ENCODE assay signal across 24 cellular contexts in the genomic region with DNA sequence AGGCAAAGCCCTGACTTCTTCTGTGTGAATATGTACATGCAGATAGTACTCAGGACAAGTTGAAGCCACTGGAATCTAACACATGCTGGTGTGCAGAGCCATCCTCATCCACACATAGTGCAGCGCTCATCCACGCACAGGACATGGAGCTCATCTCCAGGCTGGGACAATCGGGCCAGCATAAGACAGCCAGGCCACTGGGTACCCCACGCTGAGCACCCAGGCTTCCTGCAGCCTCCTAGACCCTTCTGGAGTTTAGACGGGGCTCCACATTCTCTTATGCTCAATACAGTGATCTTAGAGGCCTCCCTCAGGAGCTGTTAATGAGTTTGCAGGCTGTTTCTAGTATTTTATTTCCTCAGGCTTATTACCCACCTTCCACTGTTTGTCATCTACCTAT.
"Had no signal": no experiment of that assay in that cellular context is flagged by ENCODE, and none has a peak within 500 bp of the region (broad histone marks: within the 10 kb centered on the region; RNA-seq: fewer than 3 reads in every experiment).

No MANE protein-coding gene starts in this region.

- H3K9me3 ChIP-seq: adrenal gland, gastroesophageal sphincter had no signal

- DNase-seq: activated CD4-positive, alpha-beta T cell treated with anti-CD3 and anti-CD28 coated beads for 4 hours; activated CD4-positive, alpha-beta T cell treated with anti-CD3 and anti-CD28 coated beads, Interleukin-2, amount 50 U/mL, for 4 hours; activated effector memory CD4-positive, alpha-beta T cell treated with Interleukin-2 at 50 U/mL for 16 hours; activated naive CD4-positive, alpha-beta T cell treated with anti-CD3 and anti-CD28 coated beads for 36 hours; activated naive CD8-positive, alpha-beta T cell treated with anti-CD3 and anti-CD28 coated beads for 36 hours; activated T-cell treated with anti-CD3 and anti-CD28 coated beads for 4 hours; brain microvascular endothelial cell; caudate nucleus; cortex of kidney; effector memory CD8-positive, alpha-beta T cell; left colon; stimulated activated CD4-positive, alpha-beta T cell treated with anti-CD3 and anti-CD28 coated beads, Interleukin-4, amount 100 ng/mL, for 24 hours; stimulated activated naive CD8-positive, alpha-beta T cell treated with anti-CD3 and anti-CD28 coated beads, Interleukin-15, amount 100 ng/mL, for 72 hours; substantia nigra; SW 1271; T-helper 9 cell had no signal

- H3K27ac ChIP-seq: adrenal gland, brain microvascular endothelial cell, gastroesophageal sphincter, hepatocyte, skin epidermis, VCaP had no signal

- H3K4me1 ChIP-seq: gastroesophageal sphincter had no signal

- H3K27me3 ChIP-seq: adrenal gland, brain microvascular endothelial cell, gastroesophageal sphincter, hepatocyte had no signal

- ATAC-seq: effector memory CD8-positive, alpha-beta T cell; gastroesophageal sphincter; sciatic nerve; stimulated activated memory B cell treated with anti-CD40 and anti-IgM and Interleukin-4, amounts not matched to agents 10 μg/mL and 1 μg/mL and 100 μg/mL, for 72 hours; stimulated activated naive CD8-positive, alpha-beta T cell treated with anti-CD3 and anti-CD28 coated beads, Interleukin-15, amount 100 ng/mL, for 72 hours had no signal

- H3K4me3 ChIP-seq: adrenal gland, gastroesophageal sphincter, hepatocyte, lung, skin epidermis had no signal
